In the genomic region with DNA sequence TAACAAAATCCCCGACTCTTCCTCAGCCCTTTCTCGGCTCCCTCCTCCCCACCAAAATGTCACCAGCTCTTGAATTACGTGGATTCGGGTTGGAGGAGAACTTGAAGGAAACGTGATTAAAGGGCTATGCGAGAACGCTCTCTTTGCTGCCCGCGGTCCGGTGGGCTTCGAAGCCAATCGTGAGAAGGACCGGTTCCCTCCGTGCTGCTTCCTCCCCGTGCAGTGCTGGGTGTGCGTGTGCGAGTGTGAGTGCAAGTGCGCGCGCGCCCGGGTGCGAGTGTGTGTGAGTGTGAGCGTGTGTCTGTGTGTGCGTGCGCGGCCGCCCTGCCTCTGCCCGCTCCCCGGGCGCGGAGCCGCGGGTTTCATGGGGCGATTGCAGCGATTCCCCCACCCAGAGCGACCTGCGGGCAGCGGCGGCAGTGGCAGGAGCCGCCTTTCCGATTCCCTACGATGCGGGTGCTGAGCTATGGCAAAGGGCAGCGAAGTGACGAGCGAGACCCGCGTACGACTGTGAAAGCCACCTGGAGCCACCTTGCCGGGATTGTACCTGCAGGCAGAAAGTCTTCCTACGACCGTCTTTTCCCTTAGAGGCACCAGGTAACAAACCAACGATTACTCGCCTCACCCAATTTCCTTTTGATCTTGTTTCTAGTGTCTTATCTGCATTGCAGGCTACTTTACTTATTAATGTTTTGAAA, we compare ENCODE assay signal across 8 cellular contexts. TPM values are rescaled to one million over a fixed set of nuclear protein-coding genes. Genes with fewer than 3 reads are reported as not detected.
A peak's percentile ranks its signal among the peaks of the same experiment; 100 is the strongest.
DNase-seq lines count a peak whose midpoint lies in the region; ATAC-seq and TF ChIP-seq lines count a peak whose summit lies in the region.

No MANE protein-coding gene starts in this region.

- no peak for DNase-seq in activated T-cell treated with anti-CD3 and anti-CD28 coated beads, Interleukin-2, amount 50 U/mL, for 72 hours
- no peak for DNase-seq in activated T-cell treated with anti-CD3 and anti-CD28 coated beads, Interleukin-2, amount 50 U/mL, for 48 hours
- DNase-seq in adipocyte (ENCODE audit: low read depth) (no peak), left kidney (ENCODE audit: low read depth, low spot score) (peak; percentile 70), type B pancreatic cell (ENCODE audit: extremely low spot score, unreplicated experiment) (peak; percentile 67), NOMO-1 treated with dmso at 0.1 percent for 144 hours (lab: John Stamatoyannopoulos, UW; ENCODE audit: unreplicated experiment) (no peak)

- no peak overlapping the region for H3K27ac Mint-ChIP-seq in activated T-cell treated with anti-CD3 and anti-CD28 coated beads, Interleukin-2, amount 50 U/mL, for 72 hours
- peak overlapping the region; percentile 52 for H3K27ac Mint-ChIP-seq in type B pancreatic cell

- peak overlapping the region; percentile 85 for H3K4me3 ChIP-seq in adipocyte (ENCODE audit: low read length)

- peak overlapping the region; percentile 72 for H3K9ac ChIP-seq in adipocyte (ENCODE audit: low read length)

- TF ChIP-seq CTCF in type B pancreatic cell (conservative IDR thresholded peaks at IDR 0.05), result no peak

- H3K27me3 Mint-ChIP-seq in activated T-cell treated with anti-CD3 and anti-CD28 coated beads, Interleukin-2, amount 50 U/mL, for 72 hours (ENCODE audit: low read depth), result peaks cover 83% of the 10 kb centered on the region
- H3K27me3 Mint-ChIP-seq in type B pancreatic cell, result peaks cover 88% of the 10 kb centered on the region

- H3K36me3 Mint-ChIP-seq in activated T-cell treated with anti-CD3 and anti-CD28 coated beads, Interleukin-2, amount 50 U/mL, for 72 hours (ENCODE audit: insufficient read depth in 2 of 2), result peaks cover 0 to 2% of the 10 kb centered on the region in 2 donors
- no peaks in the 10 kb centered on the region for H3K36me3 Mint-ChIP-seq in type B pancreatic cell

- H3K4me1 ChIP-seq in adipocyte (ENCODE audit: control insufficient read depth, insufficient read depth, low read length), result peaks cover 31% of the 10 kb centered on the region

- no peak for ATAC-seq in activated T-cell treated with anti-CD3 and anti-CD28 coated beads, Interleukin-2, amount 50 U/mL, for 72 hours (replicated peaks in 1 of 2)
- ATAC-seq in GM21737 (IDR thresholded peaks at IDR 0.05; ENCODE audit: unreplicated experiment), result no peak
- no peak for ATAC-seq in HG02610 (IDR thresholded peaks at IDR 0.05; ENCODE audit: unreplicated experiment)

- no peaks in the 10 kb centered on the region for H3K27me3 ChIP-seq in adipocyte (replicated peaks; ENCODE audit: control insufficient read depth, insufficient read depth, low read length)

- no peaks in the 10 kb centered on the region for H3K36me3 ChIP-seq in adipocyte (ENCODE audit: control insufficient read depth, insufficient read depth, low read length, severe bottlenecking)

- peaks cover 36% of the 10 kb centered on the region for H3K4me1 Mint-ChIP-seq in activated T-cell treated with anti-CD3 and anti-CD28 coated beads, Interleukin-2, amount 50 U/mL, for 72 hours (ENCODE audit: low read depth)
- H3K4me1 Mint-ChIP-seq in type B pancreatic cell (ENCODE audit: unreplicated experiment), result peaks cover 35% of the 10 kb centered on the region

- H3K9me3 ChIP-seq in adipocyte (ENCODE audit: control insufficient read depth, low read length), result no peaks in the 10 kb centered on the region

- H3K9me3 Mint-ChIP-seq in activated T-cell treated with anti-CD3 and anti-CD28 coated beads, Interleukin-2, amount 50 U/mL, for 72 hours, result no peaks in the 10 kb centered on the region
- no peaks in the 10 kb centered on the region for H3K9me3 Mint-ChIP-seq in type B pancreatic cell

- H3K4me3 Mint-ChIP-seq in activated T-cell treated with anti-CD3 and anti-CD28 coated beads, Interleukin-2, amount 50 U/mL, for 72 hours, result peak overlapping the region; percentile 76 to 85
- H3K4me3 Mint-ChIP-seq in type B pancreatic cell, result peak overlapping the region; percentile 94

RNA-seq across cellular contexts. Expression of a gene that starts 1.4 kb away (rescaled TPM):
- not detected for total RNA-seq in activated T-cell treated with anti-CD3 and anti-CD28 coated beads, Interleukin-2, amount 50 U/mL, for 72 hours
- total RNA-seq in type B pancreatic cell (ENCODE audit: low replicate concordance), result 1.3 and 4.6 TPM in 2 replicates

Comparison
In these comparisons a context has a peak if more than half of its experiments do, and no peak if none do; other contexts are left out.
1. DNase-seq: peak in left kidney (single experiment) and type B pancreatic cell (single experiment); none in activated T-cell treated with anti-CD3 and anti-CD28 coated beads, Interleukin-2, amount 50 U/mL, for 72 hours (0 of 2), activated T-cell treated with anti-CD3 and anti-CD28 coated beads, Interleukin-2, amount 50 U/mL, for 48 hours (0 of 2), adipocyte (single experiment) and NOMO-1 treated with dmso at 0.1 percent for 144 hours (single experiment).